8 cellular contexts compared by ENCODE assay signal in genomic region chr4:183506389-183506735, GRCh38. TPM values are rescaled to one million over a fixed set of nuclear protein-coding genes. Genes with fewer than 3 reads are reported as not detected.
A peak's percentile ranks its signal among the peaks of the same experiment; 100 is the strongest.
DNase-seq lines count a peak whose midpoint lies in the region; ATAC-seq, FAIRE-seq and TF ChIP-seq lines count a peak whose summit lies in the region.

No MANE protein-coding gene starts in this region.

- H3K4me3 ChIP-seq in CD8-positive, alpha-beta T cell (ENCODE audit: low read depth, low read length), result peak overlapping the region; percentile 98
- H3K4me3 ChIP-seq in Panc1 (ENCODE audit: low read depth in 2 of 2, low read length in 2 of 2) (peak overlapping the region; percentile 74 to 84), osteoblast (ENCODE audit: insufficient read depth, low read length) (peak overlapping the region; percentile 90)

- H3K9me3 ChIP-seq in CD8-positive, alpha-beta T cell (ENCODE audit: low read length), result no peaks in the 10 kb centered on the region
- H3K9me3 ChIP-seq in Panc1 (ENCODE audit: control insufficient read depth, insufficient read depth, low read depth, low read length) (no peaks in the 10 kb centered on the region), osteoblast (ENCODE audit: low read depth, low read length) (no peaks in the 10 kb centered on the region)

- no peak for DNase-seq in CD8-positive, alpha-beta T cell
- no peak for DNase-seq in Panc1 (ENCODE audit: low read depth, low spot score)
- DNase-seq in epithelial cell of prostate (ENCODE audit: low read depth, low spot score), result no peak
- no peak for DNase-seq in osteoblast (ENCODE audit: insufficient read length, low spot score, missing footprints)
- DNase-seq in HTR-8/SVneo (ENCODE audit: insufficient read length, low spot score), result no peak
- no peak for DNase-seq in NCI-H774 (lab: John Stamatoyannopoulos, UW)
- DNase-seq in SIG-M5 treated with dmso at 0.1 percent for 504 hours (lab: John Stamatoyannopoulos, UW; ENCODE audit: unreplicated experiment), result no peak

- H3K36me3 ChIP-seq in CD8-positive, alpha-beta T cell (ENCODE audit: insufficient read depth, low read length), result peaks cover 6% of the 10 kb centered on the region
- H3K36me3 ChIP-seq in Panc1 (ENCODE audit: control insufficient read depth, insufficient read depth, low read length) (peaks cover 5% of the 10 kb centered on the region; the same call in 1 of the 2 replicates), osteoblast (ENCODE audit: insufficient read depth, low read length) (peaks cover 11% of the 10 kb centered on the region)

- POLR2A ChIA-PET in CD8-positive, alpha-beta T cell (lab: Charles Lee), result interaction anchor here (0.9 to 2.5 kb wide), 5 partner anchors 9 to 590 kb away, joined by 3 to 23 read pairs (median 4); partner anchors contain the start of gene CDKN2AIP
- POLR2A ChIA-PET in Panc1 (lab: Charles Lee), result interaction anchor here (1.4 kb wide), 1 partner anchor 131 kb away, joined by 3 read pairs; no protein-coding TSS in a partner anchor

- no peak for ATAC-seq in CD8-positive, alpha-beta T cell
- ATAC-seq in Panc1 (no peak), GM18511 (IDR thresholded peaks at IDR 0.05; ENCODE audit: unreplicated experiment) (no peak)

- H3K9me3 Mint-ChIP-seq in CD8-positive, alpha-beta T cell, result no peaks in the 10 kb centered on the region

- peaks cover 17% of the 10 kb centered on the region for H3K36me3 Mint-ChIP-seq in CD8-positive, alpha-beta T cell

- no peak for FAIRE-seq in HTR-8/SVneo (lab: Jason Lieb, UNC)

- peak overlapping the region; percentile 99 for H3K27ac Mint-ChIP-seq in CD8-positive, alpha-beta T cell

- H2AFZ ChIP-seq in osteoblast (ENCODE audit: low read length), result peak overlapping the region; percentile 90

- in situ Hi-C loops in Panc1 (cut with HindIII; ENCODE audit: low pct_unique_long_range_greater_than_20kb, low sequenced_read_pairs), result no loop called here

- CTCF ChIA-PET in CD8-positive, alpha-beta T cell (lab: Charles Lee), result interaction anchor here (1.2 to 1.5 kb wide), 3 partner anchors 8 to 151 kb away, joined by 3 to 4 read pairs (median 3); no protein-coding TSS in a partner anchor
- CTCF ChIA-PET in Panc1 (lab: Charles Lee), result no interaction called here

- H3K79me2 ChIP-seq in osteoblast (ENCODE audit: insufficient read depth, low read length), result peaks cover 64% of the 10 kb centered on the region

- H3K4me1 ChIP-seq in CD8-positive, alpha-beta T cell (ENCODE audit: insufficient read depth, low read length), result peaks cover 14% of the 10 kb centered on the region
- H3K4me1 ChIP-seq in Panc1 (ENCODE audit: control insufficient read depth, insufficient read depth, low read length) (peaks cover 14% of the 10 kb centered on the region), osteoblast (ENCODE audit: insufficient read depth, low read length) (peaks cover 13% of the 10 kb centered on the region)

- intact Hi-C loops in CD8-positive, alpha-beta T cell (cut with DNase I, micrococcal nuclease), result loop anchor here (1.0 to 10.0 kb wide), 10 partner anchors 62 to 1888 kb away; partner anchors contain the start of genes CFAP97 (in 2 of the 2), ANKRD37 (in 1 of the 2), CASP3 (in 1 of the 2) and CDKN2AIP (in 1 of the 2)
- intact Hi-C loops in Panc1 (cut with micrococcal nuclease; ENCODE audit: unreplicated experiment), result loop anchor here (10.0 kb wide), 2 partner anchors 98 to 128 kb away; no protein-coding TSS in a partner anchor

- no peak for TF ChIP-seq CTCF in CD8-positive, alpha-beta T cell (IDR thresholded peaks at IDR 0.05)
- TF ChIP-seq CTCF in Panc1 (IDR thresholded peaks at IDR 0.05) (no peak), osteoblast (IDR thresholded peaks at IDR 0.05; ENCODE audit: extremely low read depth, low read depth, low read length) (no peak)

- H4K20me1 ChIP-seq in osteoblast (ENCODE audit: insufficient read depth, low read length), result peaks cover 2% of the 10 kb centered on the region

- H3K27me3 ChIP-seq in CD8-positive, alpha-beta T cell (ENCODE audit: insufficient read depth, low read length), result no peaks in the 10 kb centered on the region
- H3K27me3 ChIP-seq in Panc1 (ENCODE audit: control insufficient read depth, insufficient read depth, low read length), result no peaks in the 10 kb centered on the region
- H3K27me3 ChIP-seq in osteoblast (ENCODE audit: insufficient read depth, low read length), result no peaks in the 10 kb centered on the region

- H3K4me2 ChIP-seq in osteoblast (ENCODE audit: insufficient read depth, low read length), result peak overlapping the region; percentile 98

- H3K4me1 Mint-ChIP-seq in CD8-positive, alpha-beta T cell (ENCODE audit: low read depth), result peaks cover 34% of the 10 kb centered on the region

- H3K4me3 Mint-ChIP-seq in CD8-positive, alpha-beta T cell, result peak overlapping the region; percentile 98

- TSS peak; percentile 59 for BruUV-seq in Panc1 (replicated peaks; lab: Mats Ljungman, UMichigan)

- H3K27me3 Mint-ChIP-seq in CD8-positive, alpha-beta T cell (ENCODE audit: low read depth), result no peaks in the 10 kb centered on the region

- H3K27ac ChIP-seq in CD8-positive, alpha-beta T cell (ENCODE audit: low read depth, low read length), result peak overlapping the region; percentile 98
- H3K27ac ChIP-seq in Panc1 (ENCODE audit: low read length) (peak overlapping the region; percentile 78), epithelial cell of prostate (peak overlapping the region; percentile 95), osteoblast (ENCODE audit: low read depth, low read length) (peak overlapping the region; percentile 93)

RNA-seq across cellular contexts. Expression of gene ING2, which starts 1.5 kb away (rescaled TPM):
- 10 to 100 TPM; 13.8 to 16.3 TPM for total RNA-seq in CD8-positive, alpha-beta T cell
- 11.8 TPM for total RNA-seq in Panc1 (2021; ENCODE audit: unreplicated experiment)
- polyA plus RNA-seq in Panc1 (2012; ENCODE audit: insufficient read length), result 12.2 TPM
- 6.2 and 8.0 TPM in 2 replicates for total RNA-seq in osteoblast
